Comparison of ENCODE assay signal across 8 cellular contexts in genomic region chr22:42500164-42500835, GRCh38. TPM values are rescaled to one million over a fixed set of nuclear protein-coding genes. Genes with fewer than 3 reads are reported as not detected.
DNase-seq lines count a peak whose midpoint lies in the region; ATAC-seq and TF ChIP-seq lines count a peak whose summit lies in the region.

No MANE protein-coding gene starts in this region.

- no peaks in the 10 kb centered on the region for H3K27me3 Mint-ChIP-seq in IgD-negative memory B cell
- H3K27me3 Mint-ChIP-seq in activated CD4-positive, alpha-beta memory T cell treated with anti-CD3 and anti-CD28 coated beads, Interleukin-2, amount 10 ng/mL, durations not matched to agents 7 days and 5 days: peaks cover 2% of the 10 kb centered on the region

- H3K27me3 ChIP-seq in dorsolateral prefrontal cortex: no peaks in the 10 kb centered on the region
- H3K27me3 ChIP-seq in lower lobe of right lung (ENCODE audit: low read depth): no peaks in the 10 kb centered on the region

- POLR2A ChIA-PET in activated CD4-positive, alpha-beta memory T cell treated with anti-CD3 and anti-CD28 coated beads, Interleukin-2, amount 10 ng/mL, durations not matched to agents 7 days and 5 days (lab: Charles Lee): no interaction called here

- TF ChIP-seq CTCF in dorsolateral prefrontal cortex (IDR thresholded peaks at IDR 0.05 in 54 of 56, conservative IDR thresholded peaks at IDR 0.05 in 2 of 56; ENCODE audit: low read depth in 1 of 56, partially characterized antibody in 56 of 56) (peak in 1 of 56 donors; percentile 15), lower lobe of right lung (IDR thresholded peaks at IDR 0.05) (no peak)

- H3K4me1 ChIP-seq in lower lobe of right lung: peaks cover 25% of the 10 kb centered on the region

- DNase-seq in AML-193 (lab: John Stamatoyannopoulos, UW): peak; percentile 7 to 16
- peak; percentile 91 for DNase-seq in activated CD4-positive, alpha-beta memory T cell treated with anti-CD3 and anti-CD28 coated beads, Interleukin-2, amount 10 ng/mL, durations not matched to agents 7 days and 5 days
- peak; percentile 70 to 90 (median 82) for DNase-seq in dorsolateral prefrontal cortex
- DNase-seq in lower lobe of right lung: peak; percentile 89
- DNase-seq in stimulated activated CD8-positive, alpha-beta memory T cell treated with anti-CD3 and anti-CD28 coated beads, Interleukin-12 subunit alpha, Interleukin-12 subunit beta, amount 100 ng/mL, for 24 hours (ENCODE audit: extremely low read depth): peak; percentile 47
- DNase-seq in NCI-H1436 (lab: John Stamatoyannopoulos, UW): no peak

- H3K9me3 Mint-ChIP-seq in IgD-negative memory B cell: no peaks in the 10 kb centered on the region
- no peaks in the 10 kb centered on the region for H3K9me3 Mint-ChIP-seq in activated CD4-positive, alpha-beta memory T cell treated with anti-CD3 and anti-CD28 coated beads, Interleukin-2, amount 10 ng/mL, durations not matched to agents 7 days and 5 days

- H3K27ac Mint-ChIP-seq in IgD-negative memory B cell: no peak overlapping the region
- no peak overlapping the region for H3K27ac Mint-ChIP-seq in activated CD4-positive, alpha-beta memory T cell treated with anti-CD3 and anti-CD28 coated beads, Interleukin-2, amount 10 ng/mL, durations not matched to agents 7 days and 5 days

- H3K36me3 ChIP-seq in lower lobe of right lung: no peaks in the 10 kb centered on the region

- peak overlapping the region; percentile 58 to 83 (median 70) for H3K4me3 Mint-ChIP-seq in IgD-negative memory B cell
- peak overlapping the region; percentile 44 for H3K4me3 Mint-ChIP-seq in activated CD4-positive, alpha-beta memory T cell treated with anti-CD3 and anti-CD28 coated beads, Interleukin-2, amount 10 ng/mL, durations not matched to agents 7 days and 5 days

- peak; percentile 63 for ATAC-seq in GM21360 (IDR thresholded peaks at IDR 0.05; ENCODE audit: unreplicated experiment)
- peak; percentile 93 to 94 for ATAC-seq in lower lobe of right lung

- intact Hi-C loops in dorsolateral prefrontal cortex (cut with DNase I): no loop called here
- intact Hi-C loops in lower lobe of right lung (cut with DNase I): no loop called here

- peak overlapping the region in 38 of 59 donors; percentile 5 to 84 (median 65) for H3K27ac ChIP-seq in dorsolateral prefrontal cortex
- H3K27ac ChIP-seq in lower lobe of right lung: no peak overlapping the region

- peaks cover 0 to 9% (median 7%) of the 10 kb centered on the region in 3 donors for H3K4me1 Mint-ChIP-seq in IgD-negative memory B cell
- H3K4me1 Mint-ChIP-seq in activated CD4-positive, alpha-beta memory T cell treated with anti-CD3 and anti-CD28 coated beads, Interleukin-2, amount 10 ng/mL, durations not matched to agents 7 days and 5 days: peaks cover 24% of the 10 kb centered on the region

- CTCF ChIA-PET in activated CD4-positive, alpha-beta memory T cell treated with anti-CD3 and anti-CD28 coated beads, Interleukin-2, amount 10 ng/mL, durations not matched to agents 7 days and 5 days (lab: Charles Lee): no interaction called here

- peak overlapping the region; percentile 21 to 68 (median 56) for H3K4me3 ChIP-seq in dorsolateral prefrontal cortex
- H3K4me3 ChIP-seq in lower lobe of right lung: peak overlapping the region; percentile 51

- H3K36me3 Mint-ChIP-seq in IgD-negative memory B cell: no peaks in the 10 kb centered on the region
- no peaks in the 10 kb centered on the region for H3K36me3 Mint-ChIP-seq in activated CD4-positive, alpha-beta memory T cell treated with anti-CD3 and anti-CD28 coated beads, Interleukin-2, amount 10 ng/mL, durations not matched to agents 7 days and 5 days (ENCODE audit: low read depth)

- H3K9me3 ChIP-seq in lower lobe of right lung: no peaks in the 10 kb centered on the region

RNA-seq across cellular contexts. Expression of gene RRP7A, which starts 19.3 kb away (rescaled TPM):
- 74.7 TPM for polyA plus RNA-seq in IgD-negative memory B cell
- total RNA-seq in activated CD4-positive, alpha-beta memory T cell treated with anti-CD3 and anti-CD28 coated beads, Interleukin-2, amount 10 ng/mL, durations not matched to agents 7 days and 5 days: 10 to 100 TPM; 58.8 to 62.5 TPM
- total RNA-seq in dorsolateral prefrontal cortex (10 to 100 TPM; 21.6 to 73.5 (median 35.4) TPM), lower lobe of right lung (34.4 TPM)

RNA-seq across cellular contexts. Expression of gene SERHL2, which starts 53.5 kb away (rescaled TPM):
- polyA plus RNA-seq in IgD-negative memory B cell: 4.5 TPM
- under 1 TPM; 0.55 to 0.81 TPM for total RNA-seq in activated CD4-positive, alpha-beta memory T cell treated with anti-CD3 and anti-CD28 coated beads, Interleukin-2, amount 10 ng/mL, durations not matched to agents 7 days and 5 days
- total RNA-seq in dorsolateral prefrontal cortex: 10 to 100 TPM in 18 of 120 experiments, 1 to 10 TPM in 102; 2.0 to 26.5 (median 6.2) TPM
- 1.6 TPM for total RNA-seq in lower lobe of right lung
